In genomic region chr2:96249654-96250053, GRCh38 we compare ENCODE assay signal across 12 cellular contexts. TPM values are rescaled to one million over a fixed set of nuclear protein-coding genes. Genes with fewer than 3 reads are reported as not detected.
A peak's percentile ranks its signal among the peaks of the same experiment; 100 is the strongest.
DNase-seq lines count a peak whose midpoint lies in the region; TF ChIP-seq lines count a peak whose summit lies in the region.
"Had no signal": no experiment of that assay in that cellular context is flagged by ENCODE, and none has a peak within 500 bp of the region (broad histone marks: within the 10 kb centered on the region; RNA-seq: fewer than 3 reads in every experiment).

No MANE protein-coding gene starts in this region.

- peaks cover 0 to 22% (median 0%) of the 10 kb centered on the region in 4 donors for H3K4me1 ChIP-seq in Peyer's patch

- in situ Hi-C loops in astrocyte of the spinal cord (cut with HindIII; ENCODE audit: low sequenced_read_pairs) = no loop called here

- DNase-seq in AG04449 (ENCODE audit: low read depth, low spot score) (peak; percentile 38), EL (peak; percentile 72), astrocyte of the spinal cord (ENCODE audit: low read depth, low spot score) (peak; percentile 29), myocyte (ENCODE audit: low read depth) (peak; percentile 47), T-helper 1 cell (no peak), Peyer's patch (no peak), foreskin melanocyte (no peak), cerebellum (ENCODE audit: low spot score) (no peak)
- DNase-seq: activated T-cell treated with anti-CD3 and anti-CD28 coated beads, Interleukin-2, amount 50 U/mL, for 1 hour; COR-L47; mucosa of descending colon; NCI-H2029 had no signal

- POLR2A ChIA-PET in AG04449 (lab: Yijun Ruan, JAX) = no interaction called here

- CTCF ChIA-PET in AG04449 (lab: Yijun Ruan, JAX) = interaction anchor here (3.4 kb wide), 1 partner anchor 10 kb away, joined by 16 read pairs; no protein-coding TSS in a partner anchor

- TF ChIP-seq POLR2A in Peyer's patch (IDR thresholded peaks at IDR 0.05) = no peak

- H3K4me3 ChIP-seq in AG04449 (ENCODE audit: low read depth, low read length) (no peak overlapping the region), astrocyte of the spinal cord (ENCODE audit: low read depth, low read length) (no peak overlapping the region), Peyer's patch (no peak overlapping the region)
- H3K4me3 ChIP-seq: mucosa of descending colon had no signal

- no peak overlapping the region for H3K27ac ChIP-seq in Peyer's patch

- TF ChIP-seq CTCF in AG04449 (IDR thresholded peaks at IDR 0.05; ENCODE audit: insufficient read depth, low read length, missing control alignments) (no peak), astrocyte of the spinal cord (IDR thresholded peaks at IDR 0.05; ENCODE audit: low read depth, low read length) (no peak), Peyer's patch (IDR thresholded peaks at IDR 0.05) (no peak)

- H3K27me3 ChIP-seq in Peyer's patch = no peaks in the 10 kb centered on the region

- H3K36me3 ChIP-seq in Peyer's patch = peaks cover 0 to 35% (median 0%) of the 10 kb centered on the region in 3 donors

- no peaks in the 10 kb centered on the region for H3K9me3 ChIP-seq in Peyer's patch
- H3K9me3 ChIP-seq: mucosa of descending colon had no signal

RNA-seq across cellular contexts. Expression of gene TMEM127, which starts 16.1 kb away (rescaled TPM):
- total RNA-seq in myocyte (38.9 and 45.2 TPM in 2 replicates), Peyer's patch (10 to 100 TPM; 25.6 to 81.4 (median 67.1) TPM), cerebellum (19.7 TPM)
- 58.4 TPM for polyA plus RNA-seq in myocyte (2012)

RNA-seq across cellular contexts. Expression of gene CIAO1, which starts 16.4 kb away (rescaled TPM):
- 101 and 125 TPM in 2 replicates for total RNA-seq in myocyte
- 66.6 TPM for polyA plus RNA-seq in myocyte (2012)
- total RNA-seq in Peyer's patch = 100 to 1,000 TPM; 131 to 189 (median 154) TPM
- 69.5 TPM for total RNA-seq in cerebellum

RNA-seq across cellular contexts. Expression of gene STARD7, which starts 41.0 kb away (rescaled TPM):
- total RNA-seq in myocyte = 178 and 248 TPM in 2 replicates
- 73.1 TPM for polyA plus RNA-seq in myocyte (2012)
- total RNA-seq in Peyer's patch = 100 to 1,000 TPM in 3 of 4 donors, 10 to 100 TPM in 1; 78.4 to 120 (median 112) TPM
- 121 TPM for total RNA-seq in cerebellum

RNA-seq across cellular contexts. Expression of gene SNRNP200, which starts 55.7 kb away (rescaled TPM):
- 37.6 and 38.0 TPM in 2 replicates for total RNA-seq in myocyte
- 88.1 TPM for polyA plus RNA-seq in myocyte (2012)
- total RNA-seq in Peyer's patch = 100 to 1,000 TPM in 3 of 4 donors, 10 to 100 TPM in 1; 96.7 to 189 (median 119) TPM
- 74.8 TPM for total RNA-seq in cerebellum

Comparison
In these comparisons a context has a peak if more than half of its experiments do, and no peak if none do; other contexts are left out.
1. DNase-seq: peak in AG04449 (single experiment), EL (single experiment), astrocyte of the spinal cord (single experiment) and myocyte (single experiment); none in T-helper 1 cell (0 of 5), Peyer's patch (0 of 3), foreskin melanocyte (single experiment) and cerebellum (single experiment).